Comparison of ENCODE assay signal across 19 cellular contexts in the genomic region with DNA sequence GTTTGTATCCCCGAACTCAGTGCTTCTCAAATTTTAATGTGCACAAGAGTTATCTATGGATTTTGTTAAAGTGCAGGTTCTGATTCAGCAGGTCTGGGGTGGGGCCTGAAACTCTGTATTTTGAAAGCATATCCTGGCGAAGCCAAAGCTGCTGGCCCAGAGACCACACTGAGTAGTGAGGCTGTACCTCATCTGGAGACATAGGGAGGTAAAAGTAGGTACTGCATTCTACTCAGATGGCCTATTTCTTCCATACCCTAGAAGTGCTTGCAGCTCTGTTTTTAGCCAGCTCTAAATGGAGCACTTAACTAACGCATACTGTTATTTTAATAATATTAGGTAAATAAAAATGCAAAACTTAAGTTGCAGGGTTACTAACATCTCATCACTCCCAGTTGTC.
DNase-seq lines count a peak whose midpoint lies in the region; ATAC-seq and TF ChIP-seq lines count a peak whose summit lies in the region.
"Had no signal": no experiment of that assay in that cellular context is flagged by ENCODE, and none has a peak within 500 bp of the region (broad histone marks: within the 10 kb centered on the region; RNA-seq: fewer than 3 reads in every experiment).

No MANE protein-coding gene starts in this region.

- ATAC-seq in Right ventricle myocardium superior (ENCODE audit: poor library complexity) (no peak), GM23338 (peak; percentile 81), WTC11 (peak; percentile 79)

- H3K4me3 ChIP-seq in cardiac muscle cell (no peak overlapping the region), GM23338 (no peak overlapping the region), SK-N-MC (no peak overlapping the region)
- H3K4me3 ChIP-seq: GM23248 had no signal

- POLR2A ChIA-PET in WTC11 (lab: Charles Lee) = interaction anchor here (0.7 kb wide), 2 partner anchors 9 to 292 kb away, joined by 4 to 8 read pairs; no protein-coding TSS in a partner anchor
- POLR2A ChIA-PET in activated CD4-positive, alpha-beta T cell treated with anti-CD3 and anti-CD28 coated beads, Interleukin-2, amount 10 ng/mL, durations not matched to agents 7 days and 5 days (lab: Charles Lee) = no interaction called here

- no peak overlapping the region; the same call in 1 of the 2 replicates for H3K27ac Mint-ChIP-seq in GM23338
- no peak overlapping the region for H3K27ac Mint-ChIP-seq in WTC11
- no peak overlapping the region for H3K27ac Mint-ChIP-seq in activated CD4-positive, alpha-beta T cell treated with anti-CD3 and anti-CD28 coated beads, Interleukin-2, amount 10 ng/mL, durations not matched to agents 7 days and 5 days
- H3K27ac Mint-ChIP-seq: H9, HFFc6 had no signal

- H3K4me1 Mint-ChIP-seq in GM23338 (peaks cover 44% of the 10 kb centered on the region), WTC11 (peaks cover 50% of the 10 kb centered on the region)
- no peaks in the 10 kb centered on the region for H3K4me1 Mint-ChIP-seq in activated CD4-positive, alpha-beta T cell treated with anti-CD3 and anti-CD28 coated beads, Interleukin-2, amount 10 ng/mL, durations not matched to agents 7 days and 5 days
- H3K4me1 Mint-ChIP-seq: CD4-positive, alpha-beta memory T cell had no signal

- H4K20me1 ChIP-seq in GM23338 (replicated peaks; ENCODE audit: insufficient read depth) = no peaks in the 10 kb centered on the region

- intact Hi-C loops in Right ventricle myocardium superior (cut with DNase I) = no loop called here

- peaks cover 4% of the 10 kb centered on the region for H3K27me3 Mint-ChIP-seq in GM23338 (ENCODE audit: insufficient read depth, low read depth, poor library complexity)
- H3K27me3 Mint-ChIP-seq in WTC11 (ENCODE audit: low read depth) = no peaks in the 10 kb centered on the region
- H3K27me3 Mint-ChIP-seq in activated CD4-positive, alpha-beta T cell treated with anti-CD3 and anti-CD28 coated beads, Interleukin-2, amount 10 ng/mL, durations not matched to agents 7 days and 5 days = peaks cover 20% of the 10 kb centered on the region

- 0 out of 2 replicates have a peak overlapping the region, but pooled peaks have one; percentile 60 for H2AFZ ChIP-seq in GM23338
- H2AFZ ChIP-seq: GM23248 had no signal

- H3K36me3 ChIP-seq in cardiac muscle cell (no peaks in the 10 kb centered on the region), GM23338 (ENCODE audit: insufficient read depth) (no peaks in the 10 kb centered on the region), SK-N-MC (ENCODE audit: insufficient read depth, low read length) (peaks cover 5% of the 10 kb centered on the region; the same call in 1 of the 2 replicates)

- no peaks in the 10 kb centered on the region for H3K79me2 ChIP-seq in GM23338 (replicated peaks; ENCODE audit: insufficient read depth)

- H3K27me3 ChIP-seq in cardiac muscle cell = no peaks in the 10 kb centered on the region
- no peaks in the 10 kb centered on the region for H3K27me3 ChIP-seq in GM23338 (ENCODE audit: insufficient read depth)

- no peaks in the 10 kb centered on the region for H3K36me3 Mint-ChIP-seq in GM23338 (ENCODE audit: low read depth)
- H3K36me3 Mint-ChIP-seq in WTC11 = no peaks in the 10 kb centered on the region
- no peaks in the 10 kb centered on the region for H3K36me3 Mint-ChIP-seq in activated CD4-positive, alpha-beta T cell treated with anti-CD3 and anti-CD28 coated beads, Interleukin-2, amount 10 ng/mL, durations not matched to agents 7 days and 5 days (ENCODE audit: low read depth)
- H3K36me3 Mint-ChIP-seq: CD4-positive, alpha-beta memory T cell had no signal

- H3K9me2 ChIP-seq in GM23338 (ENCODE audit: insufficient read depth) = peaks cover 6% of the 10 kb centered on the region; the same call in 1 of the 2 replicates

- TF ChIP-seq CTCF in cardiac muscle cell (IDR thresholded peaks at IDR 0.05; ENCODE audit: low read depth, low read length) (no peak), GM23338 (conservative IDR thresholded peaks at IDR 0.05; ENCODE audit: low read depth in 2 of 2) (no peak), WTC11 (IDR thresholded peaks at IDR 0.05) (no peak)

- CTCF ChIA-PET in WTC11 (lab: Charles Lee) = interaction anchor here (2.0 to 2.4 kb wide), 2 partner anchors 9 to 89 kb away, joined by 5 to 7 read pairs; no protein-coding TSS in a partner anchor
- CTCF ChIA-PET in activated CD4-positive, alpha-beta T cell treated with anti-CD3 and anti-CD28 coated beads, Interleukin-2, amount 10 ng/mL, durations not matched to agents 7 days and 5 days (lab: Charles Lee) = interaction anchor here (0.6 to 1.1 kb wide), 2 partner anchors 12 to 597 kb away, joined by 3 to 4 read pairs; no protein-coding TSS in a partner anchor

- H3K4me3 Mint-ChIP-seq in GM23338 (no peak overlapping the region), WTC11 (no peak overlapping the region)
- H3K4me3 Mint-ChIP-seq in activated CD4-positive, alpha-beta T cell treated with anti-CD3 and anti-CD28 coated beads, Interleukin-2, amount 10 ng/mL, durations not matched to agents 7 days and 5 days = no peak overlapping the region
- H3K4me3 Mint-ChIP-seq: CD4-positive, alpha-beta memory T cell; H9; HFFc6 had no signal

- DNase-seq in cardiac muscle cell (ENCODE audit: low read depth in 1 of 2, low spot score in 1 of 2) (no peak), Right ventricle myocardium superior (no peak), GM23338 (ENCODE audit: low spot score) (peak; percentile 15), SK-N-MC (ENCODE audit: low read depth, low spot score) (no peak), WTC11 (ENCODE audit: low spot score) (no peak), HuH-7.5 (ENCODE audit: low spot score) (no peak), KG1 (lab: John Stamatoyannopoulos, UW) (no peak)
- DNase-seq in activated CD4-positive, alpha-beta T cell treated with anti-CD3 and anti-CD28 coated beads, Interleukin-2, amount 10 ng/mL, durations not matched to agents 7 days and 5 days = no peak
- DNase-seq: C1 segment of cervical spinal cord; Calu3; CD4-positive, alpha-beta memory T cell; COR-L47; DMS53; DMS79 treated with DMSO at 0.1 percent for 48 hours; GF-D8; GM23248; H9; HFFc6 had no signal

- no peak overlapping the region for H3K9ac ChIP-seq in SK-N-MC (ENCODE audit: insufficient read length)
- H3K9ac ChIP-seq: GM23248 had no signal

- no peaks in the 10 kb centered on the region for H3K9me3 ChIP-seq in cardiac muscle cell (ENCODE audit: low read depth)
- H3K9me3 ChIP-seq in SK-N-MC (ENCODE audit: low read depth, low read length) = peaks cover 8% of the 10 kb centered on the region; the same call in 1 of the 2 replicates

- H3K9me3 Mint-ChIP-seq in GM23338 = peaks cover 2% of the 10 kb centered on the region; the same call in 1 of the 3 replicates
- H3K9me3 Mint-ChIP-seq in WTC11 = peaks cover 9% of the 10 kb centered on the region
- H3K9me3 Mint-ChIP-seq in activated CD4-positive, alpha-beta T cell treated with anti-CD3 and anti-CD28 coated beads, Interleukin-2, amount 10 ng/mL, durations not matched to agents 7 days and 5 days = no peaks in the 10 kb centered on the region
- H3K9me3 Mint-ChIP-seq: CD4-positive, alpha-beta memory T cell; H9; HFFc6 had no signal

- H3K4me1 ChIP-seq in cardiac muscle cell (ENCODE audit: low read depth) = peaks cover 18% of the 10 kb centered on the region
- peaks cover 45% of the 10 kb centered on the region for H3K4me1 ChIP-seq in GM23338 (ENCODE audit: insufficient read depth)

- no peak overlapping the region; the same call in 1 of the 2 replicates for H3K4me2 ChIP-seq in GM23338

- no peaks in the 10 kb centered on the region for H3F3A ChIP-seq in GM23338 (replicated peaks; ENCODE audit: low read depth)

- H3K27ac ChIP-seq in cardiac muscle cell (peak overlapping the region; percentile 55), GM23338 (ENCODE audit: low read depth) (no peak overlapping the region), SK-N-MC (peak overlapping the region; percentile 100)
- H3K27ac ChIP-seq: 22Rv1, GM23248 had no signal

TF ChIP-seq in GM23338, 12 proteins besides CTCF, POLR2A, EP300 and RAD21 (continues in another document):
- TF ChIP-seq EZH2 (IDR thresholded peaks at IDR 0.05; ENCODE audit: low read depth, unreplicated experiment) = no peak

TF ChIP-seq in WTC11, 78 proteins besides CTCF, POLR2A, EP300 and RAD21 (continues in another document):
- TF ChIP-seq GRHL2 (CRISPR knock-in tag; IDR thresholded peaks at IDR 0.05; ENCODE audit: insufficient replicate concordance, severe bottlenecking) = no peak
- TF ChIP-seq OVOL2 (CRISPR knock-in tag; IDR thresholded peaks at IDR 0.05; ENCODE audit: borderline replicate concordance) = no peak
- TF ChIP-seq, protein P1, sequence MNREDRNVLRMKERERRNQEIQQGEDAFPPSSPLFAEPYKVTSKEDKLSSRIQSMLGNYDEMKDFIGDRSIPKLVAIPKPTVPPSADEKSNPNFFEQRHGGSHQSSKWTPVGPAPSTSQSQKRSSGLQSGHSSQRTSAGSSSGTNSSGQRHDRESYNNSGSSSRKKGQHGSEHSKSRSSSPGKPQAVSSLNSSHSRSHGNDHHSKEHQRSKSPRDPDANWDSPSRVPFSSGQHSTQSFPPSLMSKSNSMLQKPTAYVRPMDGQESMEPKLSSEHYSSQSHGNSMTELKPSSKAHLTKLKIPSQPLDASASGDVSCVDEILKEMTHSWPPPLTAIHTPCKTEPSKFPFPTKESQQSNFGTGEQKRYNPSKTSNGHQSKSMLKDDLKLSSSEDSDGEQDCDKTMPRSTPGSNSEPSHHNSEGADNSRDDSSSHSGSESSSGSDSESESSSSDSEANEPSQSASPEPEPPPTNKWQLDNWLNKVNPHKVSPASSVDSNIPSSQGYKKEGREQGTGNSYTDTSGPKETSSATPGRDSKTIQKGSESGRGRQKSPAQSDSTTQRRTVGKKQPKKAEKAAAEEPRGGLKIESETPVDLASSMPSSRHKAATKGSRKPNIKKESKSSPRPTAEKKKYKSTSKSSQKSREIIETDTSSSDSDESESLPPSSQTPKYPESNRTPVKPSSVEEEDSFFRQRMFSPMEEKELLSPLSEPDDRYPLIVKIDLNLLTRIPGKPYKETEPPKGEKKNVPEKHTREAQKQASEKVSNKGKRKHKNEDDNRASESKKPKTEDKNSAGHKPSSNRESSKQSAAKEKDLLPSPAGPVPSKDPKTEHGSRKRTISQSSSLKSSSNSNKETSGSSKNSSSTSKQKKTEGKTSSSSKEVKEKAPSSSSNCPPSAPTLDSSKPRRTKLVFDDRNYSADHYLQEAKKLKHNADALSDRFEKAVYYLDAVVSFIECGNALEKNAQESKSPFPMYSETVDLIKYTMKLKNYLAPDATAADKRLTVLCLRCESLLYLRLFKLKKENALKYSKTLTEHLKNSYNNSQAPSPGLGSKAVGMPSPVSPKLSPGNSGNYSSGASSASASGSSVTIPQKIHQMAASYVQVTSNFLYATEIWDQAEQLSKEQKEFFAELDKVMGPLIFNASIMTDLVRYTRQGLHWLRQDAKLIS (CRISPR knock-in tag; IDR thresholded peaks at IDR 0.05; ENCODE audit: borderline replicate concordance) = no peak
- no peak for TF ChIP-seq NFATC4 (CRISPR knock-in tag; IDR thresholded peaks at IDR 0.05)
